Comparison of ENCODE assay signal across 10 cellular contexts in the genomic region with DNA sequence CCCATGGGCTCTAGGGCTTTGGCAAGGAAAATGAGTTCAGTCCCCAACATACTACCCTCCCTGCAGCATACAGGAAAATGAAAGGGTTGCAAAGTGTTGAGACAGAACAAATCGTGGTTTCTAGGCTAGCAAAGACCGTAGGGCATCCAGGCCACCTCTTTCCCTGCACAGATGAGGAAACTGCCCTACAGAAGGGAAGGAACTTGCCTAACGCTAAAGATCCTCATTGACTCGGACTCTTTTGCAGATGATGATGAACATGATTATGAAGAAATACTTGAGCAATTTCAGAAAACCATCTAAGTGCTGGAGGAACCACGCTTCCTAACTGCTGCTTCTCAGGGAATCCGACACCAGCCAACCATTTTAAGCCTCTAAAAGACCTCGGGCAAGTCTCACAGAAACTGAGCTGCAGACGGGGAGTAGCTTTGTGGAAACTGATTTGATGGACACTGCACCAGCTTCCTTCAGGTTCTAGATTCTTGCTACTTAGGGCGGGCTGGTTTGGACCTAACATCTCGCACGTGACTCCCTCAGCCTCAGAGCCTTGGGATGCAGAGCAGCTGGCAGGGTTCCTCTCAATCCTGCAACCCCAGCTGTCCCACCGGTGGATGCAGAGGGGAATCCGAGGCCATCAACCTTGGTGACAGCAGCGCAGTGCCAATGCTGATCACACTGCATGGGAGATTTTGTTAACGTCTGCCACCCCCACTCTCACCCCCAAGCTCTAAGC. TPM values are rescaled to one million over a fixed set of nuclear protein-coding genes. Genes with fewer than 3 reads are reported as not detected.
DNase-seq lines count a peak whose midpoint lies in the region; FAIRE-seq and TF ChIP-seq lines count a peak whose summit lies in the region.
"Had no signal": no experiment of that assay in that cellular context is flagged by ENCODE, and none has a peak within 500 bp of the region (broad histone marks: within the 10 kb centered on the region; RNA-seq: fewer than 3 reads in every experiment).

No MANE protein-coding gene starts in this region.

- 0 out of 2 replicates have a peak, but pooled peaks cover under 1% of the 10 kb centered on the region for H3F3A ChIP-seq in OCI-LY1 (ENCODE audit: insufficient read depth, low read length)
- no peaks in the 10 kb centered on the region for H3F3A ChIP-seq in smooth muscle cell (ENCODE audit: low read depth)

- H3K27ac ChIP-seq in OCI-LY1 (ENCODE audit: low read depth, low read length, poor library complexity, severe bottlenecking) (peak overlapping the region; percentile 92), smooth muscle cell (ENCODE audit: low read depth) (no peak overlapping the region), hepatocyte (no peak overlapping the region)

- peaks cover 3% of the 10 kb centered on the region for H3K27me3 Mint-ChIP-seq in endothelial cell (ENCODE audit: unreplicated experiment)

- H3K4me1 ChIP-seq in OCI-LY1 (ENCODE audit: insufficient read depth, low read length, severe bottlenecking): peaks cover 69% of the 10 kb centered on the region
- H3K4me1 ChIP-seq in smooth muscle cell (ENCODE audit: low read depth): no peaks in the 10 kb centered on the region
- no peaks in the 10 kb centered on the region for H3K4me1 ChIP-seq in BE2C
- H3K4me1 ChIP-seq in hepatocyte (ENCODE audit: insufficient read depth): no peaks in the 10 kb centered on the region

- no peaks in the 10 kb centered on the region for H3K9me3 Mint-ChIP-seq in endothelial cell (ENCODE audit: unreplicated experiment)
- H3K9me3 Mint-ChIP-seq: activated T-cell treated with anti-CD3 and anti-CD28 coated beads, Interleukin-2, amount 50 U/mL, for 4 hours had no signal

- H3K4me3 ChIP-seq in OCI-LY1 (ENCODE audit: low read depth, low read length, poor library complexity, severe bottlenecking) (no peak overlapping the region), smooth muscle cell (no peak overlapping the region), BE2C (ENCODE audit: low read depth, low read length) (no peak overlapping the region), hepatocyte (no peak overlapping the region)

- H3K9me3 ChIP-seq in OCI-LY1 (ENCODE audit: low read length) (no peaks in the 10 kb centered on the region), smooth muscle cell (replicated peaks; ENCODE audit: low read depth) (no peaks in the 10 kb centered on the region), BE2C (no peaks in the 10 kb centered on the region), hepatocyte (ENCODE audit: low read depth) (no peaks in the 10 kb centered on the region)

- no peak for DNase-seq in GM18507 (ENCODE audit: extremely low spot score, insufficient read length, low read depth)
- no peak for DNase-seq in endothelial cell (ENCODE audit: low spot score)
- DNase-seq in pons (ENCODE audit: low spot score): peak; percentile 26
- DNase-seq in smooth muscle cell (lab: John Stamatoyannopoulos, UW; ENCODE audit: unreplicated experiment): no peak
- no peak for DNase-seq in BE2C
- no peak for DNase-seq in hepatocyte (ENCODE audit: low spot score)
- no peak for DNase-seq in HUDEP-2 (lab: John Stamatoyannopoulos, UW; ENCODE audit: unreplicated experiment in 76 of 76)
- DNase-seq: activated T-cell treated with anti-CD3 and anti-CD28 coated beads, Interleukin-2, amount 50 U/mL, for 4 hours had no signal

- H3K27ac Mint-ChIP-seq in endothelial cell (ENCODE audit: unreplicated experiment): no peak overlapping the region

- no peak for TF ChIP-seq CTCF in OCI-LY1 (IDR thresholded peaks at IDR 0.05; ENCODE audit: low read length)
- TF ChIP-seq CTCF in endothelial cell (IDR thresholded peaks at IDR 0.05; ENCODE audit: unreplicated experiment): no peak
- no peak for TF ChIP-seq CTCF in smooth muscle cell (IDR thresholded peaks at IDR 0.05; ENCODE audit: borderline replicate concordance, insufficient read depth, poor library complexity, severe bottlenecking)
- TF ChIP-seq CTCF in BE2C (IDR thresholded peaks at IDR 0.05; ENCODE audit: low read depth, low read length): no peak
- no peak for TF ChIP-seq CTCF in hepatocyte (IDR thresholded peaks at IDR 0.05; ENCODE audit: poor library complexity)

- H3K79me2 ChIP-seq in OCI-LY1 (ENCODE audit: insufficient read depth, low read length) (no peaks in the 10 kb centered on the region), smooth muscle cell (ENCODE audit: low read depth) (no peaks in the 10 kb centered on the region), hepatocyte (no peaks in the 10 kb centered on the region)

- peak; percentile 75 for FAIRE-seq in GM18507 (lab: Jason Lieb, UNC)

- H3K4me2 ChIP-seq in OCI-LY1 (ENCODE audit: low read length) (no peak overlapping the region), smooth muscle cell (no peak overlapping the region), hepatocyte (no peak overlapping the region)

- no peaks in the 10 kb centered on the region for H3K9me2 ChIP-seq in OCI-LY1 (ENCODE audit: low read depth, low read length)
- no peaks in the 10 kb centered on the region for H3K9me2 ChIP-seq in hepatocyte (replicated peaks; ENCODE audit: insufficient read depth)

- H4K20me1 ChIP-seq in OCI-LY1 (ENCODE audit: insufficient read depth, low read length): no peaks in the 10 kb centered on the region
- no peaks in the 10 kb centered on the region for H4K20me1 ChIP-seq in smooth muscle cell (ENCODE audit: low read depth)
- no peaks in the 10 kb centered on the region for H4K20me1 ChIP-seq in hepatocyte (ENCODE audit: insufficient read depth, poor library complexity, severe bottlenecking)

- peaks cover 58% of the 10 kb centered on the region for H3K36me3 ChIP-seq in OCI-LY1 (ENCODE audit: insufficient read depth, low read length)
- no peaks in the 10 kb centered on the region for H3K36me3 ChIP-seq in smooth muscle cell (ENCODE audit: low read depth)
- no peaks in the 10 kb centered on the region for H3K36me3 ChIP-seq in BE2C
- H3K36me3 ChIP-seq in hepatocyte (replicated peaks; ENCODE audit: insufficient read depth, low read depth): no peaks in the 10 kb centered on the region

- WGBS in smooth muscle cell (ENCODE audit: low lambda C conversion rate): 93% methylated on average over 15 of the region's 15 CpGs
- 91% methylated on average over 15 of the region's 15 CpGs for WGBS in hepatocyte (ENCODE audit: low lambda C conversion rate, missing lambda C conversion rate)

- H3K27me3 ChIP-seq in OCI-LY1 (ENCODE audit: insufficient read depth, low read length) (no peaks in the 10 kb centered on the region), smooth muscle cell (ENCODE audit: low read depth) (no peaks in the 10 kb centered on the region), BE2C (no peaks in the 10 kb centered on the region), hepatocyte (no peaks in the 10 kb centered on the region)

- H3K9ac ChIP-seq in OCI-LY1 (ENCODE audit: low read length): no peak overlapping the region
- no peak overlapping the region for H3K9ac ChIP-seq in smooth muscle cell (ENCODE audit: low read depth)

- H3K4me3 Mint-ChIP-seq in endothelial cell (ENCODE audit: unreplicated experiment): peak overlapping the region; percentile 42

- peaks cover 16% of the 10 kb centered on the region for H3K4me1 Mint-ChIP-seq in endothelial cell (ENCODE audit: unreplicated experiment)

- peaks cover 24% of the 10 kb centered on the region for H3K36me3 Mint-ChIP-seq in endothelial cell (ENCODE audit: low read depth, unreplicated experiment)

- H2AFZ ChIP-seq in OCI-LY1 (ENCODE audit: low read length) (no peak overlapping the region), smooth muscle cell (ENCODE audit: low read depth) (no peak overlapping the region), hepatocyte (no peak overlapping the region)

RNA-seq across cellular contexts. Expression of gene THEMIS2, which starts 13.4 kb away (rescaled TPM):
- total RNA-seq in endothelial cell (ENCODE audit: unreplicated experiment): 9.6 TPM
- total RNA-seq in smooth muscle cell: 1.6 and 3.2 TPM in 2 replicates
- 4.2 and 4.6 TPM in 2 replicates for polyA plus RNA-seq in smooth muscle cell
- 2.0 TPM for polyA plus RNA-seq in BE2C (2012; ENCODE audit: insufficient read depth, insufficient read length, low read depth)
- 0.24 and 1.2 TPM in 2 replicates for total RNA-seq in hepatocyte
- polyA plus RNA-seq in hepatocyte: 1.1 TPM in 1 of 2 replicates, not detected in the other
- total RNA-seq: HT1080 had no signal

RNA-seq across cellular contexts. Expression of gene RPA2, which starts 28.6 kb away (rescaled TPM):
- total RNA-seq in endothelial cell (ENCODE audit: unreplicated experiment): 34.6 TPM
- 28.1 and 39.5 TPM in 2 replicates for total RNA-seq in smooth muscle cell
- 27.0 and 38.5 TPM in 2 replicates for polyA plus RNA-seq in smooth muscle cell
- 56.4 TPM for polyA plus RNA-seq in BE2C (2012; ENCODE audit: insufficient read depth, insufficient read length, low read depth)
- 25.2 and 29.5 TPM in 2 replicates for total RNA-seq in hepatocyte
- 28.5 and 39.6 TPM in 2 replicates for polyA plus RNA-seq in hepatocyte

RNA-seq across cellular contexts. Expression of gene SMPDL3B, which starts 49.0 kb away (rescaled TPM):
- total RNA-seq in endothelial cell (ENCODE audit: unreplicated experiment) (3.3 TPM), smooth muscle cell (1.3 TPM in 1 of 2 replicates, not detected in the other), hepatocyte (17.3 and 19.6 TPM in 2 replicates)
- polyA plus RNA-seq in smooth muscle cell (0.41 and 1.7 TPM in 2 replicates), hepatocyte (11.2 and 16.2 TPM in 2 replicates)
- polyA plus RNA-seq in BE2C (2012; ENCODE audit: insufficient read depth, insufficient read length, low read depth): not detected

RNA-seq across cellular contexts. Expression of gene PPP1R8, which starts 55.2 kb away (rescaled TPM):
- total RNA-seq in endothelial cell (ENCODE audit: unreplicated experiment) (46.9 TPM), smooth muscle cell (35.4 and 36.4 TPM in 2 replicates), hepatocyte (38.7 and 42.8 TPM in 2 replicates)
- polyA plus RNA-seq in smooth muscle cell (10.6 and 14.4 TPM in 2 replicates), hepatocyte (9.3 and 13.0 TPM in 2 replicates)
- polyA plus RNA-seq in BE2C (2012; ENCODE audit: insufficient read depth, insufficient read length, low read depth): 55.5 TPM
